9 cellular contexts compared by ENCODE assay signal in the genomic region with DNA sequence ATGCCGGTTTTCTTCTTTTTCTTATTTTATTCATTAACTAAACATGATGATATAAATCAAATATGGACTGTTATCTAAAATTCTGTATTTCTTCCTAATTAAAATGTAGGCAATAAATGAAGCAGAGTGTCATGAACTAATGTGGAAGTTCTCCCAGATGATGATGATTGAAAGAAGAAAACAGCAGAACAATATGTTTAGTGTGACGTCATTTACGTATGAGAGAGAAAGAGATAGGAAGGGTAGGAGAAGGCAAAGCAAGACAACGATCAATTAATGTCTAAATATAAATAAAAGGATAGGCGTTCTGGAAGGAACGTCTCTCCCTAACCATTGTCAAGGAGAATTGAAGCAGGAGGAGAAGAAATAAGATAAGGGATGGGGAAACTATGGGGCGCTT.
"Had no signal": no experiment of that assay in that cellular context is flagged by ENCODE, and none has a peak within 500 bp of the region (broad histone marks: within the 10 kb centered on the region; RNA-seq: fewer than 3 reads in every experiment).

No MANE protein-coding gene starts in this region.

- H3K27ac ChIP-seq: HL-60 had no signal

- H3K9me3 Mint-ChIP-seq: GM23338, H9, HFFc6 had no signal

- DNase-seq: H9, HFFc6, IMR-90, KBM-7 had no signal

- H3K4me3 Mint-ChIP-seq: GM23338, H9, HFFc6 had no signal

- H3K27ac Mint-ChIP-seq: GM23338, H9, HFFc6 had no signal

- ATAC-seq: HCT116 had no signal

- FAIRE-seq: H1, H54 had no signal
